Comparison of ENCODE assay signal across 13 cellular contexts in genomic region chr3:67610458-67610857, GRCh38. TPM values are rescaled to one million over a fixed set of nuclear protein-coding genes. Genes with fewer than 3 reads are reported as not detected.
DNase-seq lines count a peak whose midpoint lies in the region; ATAC-seq and TF ChIP-seq lines count a peak whose summit lies in the region.
"Had no signal": no experiment of that assay in that cellular context is flagged by ENCODE, and none has a peak within 500 bp of the region (broad histone marks: within the 10 kb centered on the region; RNA-seq: fewer than 3 reads in every experiment).

No MANE protein-coding gene starts in this region.

- DNase-seq in activated naive CD4-positive, alpha-beta T cell treated with anti-CD3 and anti-CD28 coated beads, Interleukin-2, amount 50 U/mL, for 16 hours: no peak
- DNase-seq in fibroblast of villous mesenchyme (ENCODE audit: low read depth): peak; percentile 37
- DNase-seq in stromal cell of bone marrow (ENCODE audit: low read depth): peak; percentile 63
- DNase-seq in stimulated activated CD4-positive, alpha-beta T cell treated with anti-CD3 and anti-CD28 coated beads, Interleukin-1b, Interleukin-23, amount 100 ng/mL, for 48 hours: no peak
- no peak for DNase-seq in NCI-H2081 (lab: John Stamatoyannopoulos, UW)
- DNase-seq: Karpas-422, mesendoderm, nucleus accumbens, trophoblast cell had no signal

- ATAC-seq in SK-N-SH treated with all-trans-retinoic acid at 6 μM for 48 hours (peak; percentile 26; the same call in 2 of the 3 replicates), HG03159 (IDR thresholded peaks at IDR 0.05; ENCODE audit: unreplicated experiment) (no peak)

- H3K36me3 Mint-ChIP-seq in activated naive CD4-positive, alpha-beta T cell treated with anti-CD3 and anti-CD28 coated beads, Interleukin-2, amount 50 U/mL, for 24 hours: peaks cover 56% of the 10 kb centered on the region

- H3K27me3 Mint-ChIP-seq in activated naive CD4-positive, alpha-beta T cell treated with anti-CD3 and anti-CD28 coated beads, Interleukin-2, amount 50 U/mL, for 24 hours: no peaks in the 10 kb centered on the region

- no peak overlapping the region for H3K4me3 ChIP-seq in fibroblast of villous mesenchyme (ENCODE audit: low read depth, low read length)
- H3K4me3 ChIP-seq: ascending aorta had no signal

- H3K27ac Mint-ChIP-seq in activated naive CD4-positive, alpha-beta T cell treated with anti-CD3 and anti-CD28 coated beads, Interleukin-2, amount 50 U/mL, for 24 hours: peak overlapping the region; percentile 77

- TF ChIP-seq CTCF in fibroblast of villous mesenchyme (IDR thresholded peaks at IDR 0.05; ENCODE audit: insufficient read depth, low read depth, low read length): no peak

- no peaks in the 10 kb centered on the region for H3K9me3 Mint-ChIP-seq in activated naive CD4-positive, alpha-beta T cell treated with anti-CD3 and anti-CD28 coated beads, Interleukin-2, amount 50 U/mL, for 24 hours

- no peak overlapping the region for H3K4me3 Mint-ChIP-seq in activated naive CD4-positive, alpha-beta T cell treated with anti-CD3 and anti-CD28 coated beads, Interleukin-2, amount 50 U/mL, for 24 hours

- H3K4me1 Mint-ChIP-seq in activated naive CD4-positive, alpha-beta T cell treated with anti-CD3 and anti-CD28 coated beads, Interleukin-2, amount 50 U/mL, for 24 hours: peaks cover 57% of the 10 kb centered on the region

TF ChIP-seq in SK-N-SH treated with all-trans-retinoic acid at 6 μM for 48 hours, 23 proteins besides CTCF, POLR2A, EP300 and RAD21:
- TF ChIP-seq ESRRG (CRISPR knock-in tag; IDR thresholded peaks at IDR 0.05) (no peak), POU6F1 (CRISPR knock-in tag; IDR thresholded peaks at IDR 0.05; ENCODE audit: borderline replicate concordance, low read depth) (no peak), SNAI2 (CRISPR knock-in tag; IDR thresholded peaks at IDR 0.05) (no peak), RARB (CRISPR knock-in tag; IDR thresholded peaks at IDR 0.05) (no peak), ZC3H10 (CRISPR knock-in tag; IDR thresholded peaks at IDR 0.05) (no peak), OSR1 (CRISPR knock-in tag; IDR thresholded peaks at IDR 0.05) (no peak), CSDC2 (CRISPR knock-in tag; IDR thresholded peaks at IDR 0.05) (no peak), ZNF70 (CRISPR knock-in tag; IDR thresholded peaks at IDR 0.05) (no peak), ISL1 (CRISPR knock-in tag; IDR thresholded peaks at IDR 0.05) (no peak), BACH2 (CRISPR knock-in tag; IDR thresholded peaks at IDR 0.05; ENCODE audit: borderline replicate concordance) (no peak), ZNF8 (CRISPR knock-in tag; IDR thresholded peaks at IDR 0.05) (no peak), ZFP30 (CRISPR knock-in tag; IDR thresholded peaks at IDR 0.05) (no peak), CREB5 (CRISPR knock-in tag; IDR thresholded peaks at IDR 0.05; ENCODE audit: low read depth) (no peak)

RNA-seq across cellular contexts. Expression of gene SUCLG2, which starts 44.0 kb away (rescaled TPM):
- 45.8 and 54.4 TPM in 2 replicates for total RNA-seq in fibroblast of villous mesenchyme

Comparison
In these comparisons a context has a peak if more than half of its experiments do, and no peak if none do; other contexts are left out.
1. DNase-seq: peak in fibroblast of villous mesenchyme (single experiment) and stromal cell of bone marrow (single experiment); none in activated naive CD4-positive, alpha-beta T cell treated with anti-CD3 and anti-CD28 coated beads, Interleukin-2, amount 50 U/mL, for 16 hours (single experiment), stimulated activated CD4-positive, alpha-beta T cell treated with anti-CD3 and anti-CD28 coated beads, Interleukin-1b, Interleukin-23, amount 100 ng/mL, for 48 hours (single experiment) and NCI-H2081 (0 of 2).